In genomic region chr4:106264331-106264728, GRCh38 we compare ENCODE assay signal across 1 cellular context.
TF ChIP-seq lines count a peak whose summit lies in the region.

No MANE protein-coding gene starts in this region.

TF ChIP-seq in HepG2, 621 proteins besides CTCF, POLR2A, EP300 and RAD21 (continues in another document):
- no peak for TF ChIP-seq E2F1 (CRISPR knock-in tag; IDR thresholded peaks at IDR 0.05)
- peak; percentile 72; the same call in 1 of the 2 replicates for TF ChIP-seq FOXP4 (CRISPR knock-in tag; IDR thresholded peaks at IDR 0.05)
- TF ChIP-seq, protein P1, sequence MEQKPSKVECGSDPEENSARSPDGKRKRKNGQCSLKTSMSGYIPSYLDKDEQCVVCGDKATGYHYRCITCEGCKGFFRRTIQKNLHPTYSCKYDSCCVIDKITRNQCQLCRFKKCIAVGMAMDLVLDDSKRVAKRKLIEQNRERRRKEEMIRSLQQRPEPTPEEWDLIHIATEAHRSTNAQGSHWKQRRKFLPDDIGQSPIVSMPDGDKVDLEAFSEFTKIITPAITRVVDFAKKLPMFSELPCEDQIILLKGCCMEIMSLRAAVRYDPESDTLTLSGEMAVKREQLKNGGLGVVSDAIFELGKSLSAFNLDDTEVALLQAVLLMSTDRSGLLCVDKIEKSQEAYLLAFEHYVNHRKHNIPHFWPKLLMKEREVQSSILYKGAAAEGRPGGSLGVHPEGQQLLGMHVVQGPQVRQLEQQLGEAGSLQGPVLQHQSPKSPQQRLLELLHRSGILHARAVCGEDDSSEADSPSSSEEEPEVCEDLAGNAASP (CRISPR knock-in tag; IDR thresholded peaks at IDR 0.05; ENCODE audit: borderline replicate concordance), result peak; percentile 12; the same call in 1 of the 2 replicates
- TF ChIP-seq RARA (CRISPR knock-in tag; IDR thresholded peaks at IDR 0.05), result 0 out of 2 replicates have a peak, but pooled peaks have one; percentile 12
- peak; percentile 57; the same call in 1 of the 2 replicates for TF ChIP-seq MBD4 (IDR thresholded peaks at IDR 0.05; ENCODE audit: borderline replicate concordance, low read length)
- TF ChIP-seq NR2F6 (IDR thresholded peaks at IDR 0.05), result no peak
- TF ChIP-seq NR2F6 (CRISPR knock-in tag; IDR thresholded peaks at IDR 0.05), result 0 out of 2 replicates have a peak, but pooled peaks have one; percentile 20
- peak; percentile 83 for TF ChIP-seq NCOA2 (CRISPR knock-in tag; IDR thresholded peaks at IDR 0.05)
- TF ChIP-seq DR1 (CRISPR knock-in tag; IDR thresholded peaks at IDR 0.05), result no peak
- peak; percentile 36; the same call in 1 of the 2 replicates for TF ChIP-seq SALL1 (CRISPR knock-in tag; IDR thresholded peaks at IDR 0.05)
- TF ChIP-seq, protein P2, sequence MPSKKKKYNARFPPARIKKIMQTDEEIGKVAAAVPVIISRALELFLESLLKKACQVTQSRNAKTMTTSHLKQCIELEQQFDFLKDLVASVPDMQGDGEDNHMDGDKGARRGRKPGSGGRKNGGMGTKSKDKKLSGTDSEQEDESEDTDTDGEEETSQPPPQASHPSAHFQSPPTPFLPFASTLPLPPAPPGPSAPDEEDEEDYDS (CRISPR knock-in tag; IDR thresholded peaks at IDR 0.05), result peak; percentile 65
- no peak for TF ChIP-seq SOX13 (IDR thresholded peaks at IDR 0.05)
- TF ChIP-seq SOX13 (CRISPR knock-in tag; conservative IDR thresholded peaks at IDR 0.05 in 1 of 2, IDR thresholded peaks at IDR 0.05 in 1 of 2), result peak in 1 of 2 experiments; percentile 64; a peak in 1 of 4 replicates
- no peak for TF ChIP-seq ZNF558 (CRISPR knock-in tag; IDR thresholded peaks at IDR 0.05; ENCODE audit: borderline replicate concordance)
- peak; percentile 95 for TF ChIP-seq ISL2 (CRISPR knock-in tag; IDR thresholded peaks at IDR 0.05)
- TF ChIP-seq FOXP1 (IDR thresholded peaks at IDR 0.05), result no peak
- peak; percentile 47; the same call in 1 of the 2 replicates for TF ChIP-seq FOXP1 (CRISPR knock-in tag; IDR thresholded peaks at IDR 0.05)
- TF ChIP-seq, protein P3, sequence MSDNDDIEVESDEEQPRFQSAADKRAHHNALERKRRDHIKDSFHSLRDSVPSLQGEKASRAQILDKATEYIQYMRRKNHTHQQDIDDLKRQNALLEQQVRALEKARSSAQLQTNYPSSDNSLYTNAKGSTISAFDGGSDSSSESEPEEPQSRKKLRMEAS (IDR thresholded peaks at IDR 0.05), result peak; percentile 51; the same call in 1 of the 2 replicates
- no peak for TF ChIP-seq CAMTA2 (CRISPR knock-in tag; IDR thresholded peaks at IDR 0.05; ENCODE audit: borderline replicate concordance)
- TF ChIP-seq MAFK (conservative IDR thresholded peaks at IDR 0.05 in 1 of 2, IDR thresholded peaks at IDR 0.05 in 1 of 2; ENCODE audit: low read length in 2 of 2), result peak; percentile 32 to 67; a peak in 2 of 4 replicates
- peak; percentile 70 for TF ChIP-seq POLR2AphosphoS5 (IDR thresholded peaks at IDR 0.05; ENCODE audit: low read depth, low read length)
- TF ChIP-seq ZNF530 (CRISPR knock-in tag; IDR thresholded peaks at IDR 0.05; ENCODE audit: low read depth), result no peak
- no peak for TF ChIP-seq CREB1 (IDR thresholded peaks at IDR 0.05)
- TF ChIP-seq CREB1 (CRISPR knock-in tag; IDR thresholded peaks at IDR 0.05), result peak; percentile 54; the same call in 1 of the 2 replicates
- TF ChIP-seq ZNF672 (CRISPR knock-in tag; IDR thresholded peaks at IDR 0.05), result no peak
- peak; percentile 75 for TF ChIP-seq CREM (IDR thresholded peaks at IDR 0.05)
- no peak for TF ChIP-seq CREM (CRISPR knock-in tag; IDR thresholded peaks at IDR 0.05)
- TF ChIP-seq ZNF563 (CRISPR knock-in tag; IDR thresholded peaks at IDR 0.05), result no peak
- peak; percentile 86 for TF ChIP-seq MED1 (CRISPR knock-in tag; IDR thresholded peaks at IDR 0.05)
- TF ChIP-seq, protein P4, sequence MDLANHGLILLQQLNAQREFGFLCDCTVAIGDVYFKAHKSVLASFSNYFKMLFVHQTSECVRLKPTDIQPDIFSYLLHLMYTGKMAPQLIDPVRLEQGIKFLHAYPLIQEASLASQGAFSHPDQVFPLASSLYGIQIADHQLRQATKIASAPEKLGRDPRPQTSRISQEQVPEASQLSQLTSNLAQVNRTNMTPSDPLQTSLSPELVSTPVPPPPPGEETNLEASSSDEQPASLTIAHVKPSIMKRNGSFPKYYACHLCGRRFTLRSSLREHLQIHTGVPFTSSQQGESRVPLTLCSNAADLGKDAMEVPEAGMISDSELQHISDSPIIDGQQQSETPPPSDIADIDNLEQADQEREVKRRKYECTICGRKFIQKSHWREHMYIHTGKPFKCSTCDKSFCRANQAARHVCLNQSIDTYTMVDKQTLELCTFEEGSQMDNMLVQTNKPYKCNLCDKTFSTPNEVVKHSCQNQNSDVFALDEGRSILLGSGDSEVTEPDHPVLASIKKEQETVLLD (CRISPR knock-in tag; IDR thresholded peaks at IDR 0.05; ENCODE audit: low read depth), result no peak
- 0 out of 2 replicates have a peak, but pooled peaks have one; percentile 18 for TF ChIP-seq MIXL1 (CRISPR knock-in tag; IDR thresholded peaks at IDR 0.05)
- TF ChIP-seq, protein P5, sequence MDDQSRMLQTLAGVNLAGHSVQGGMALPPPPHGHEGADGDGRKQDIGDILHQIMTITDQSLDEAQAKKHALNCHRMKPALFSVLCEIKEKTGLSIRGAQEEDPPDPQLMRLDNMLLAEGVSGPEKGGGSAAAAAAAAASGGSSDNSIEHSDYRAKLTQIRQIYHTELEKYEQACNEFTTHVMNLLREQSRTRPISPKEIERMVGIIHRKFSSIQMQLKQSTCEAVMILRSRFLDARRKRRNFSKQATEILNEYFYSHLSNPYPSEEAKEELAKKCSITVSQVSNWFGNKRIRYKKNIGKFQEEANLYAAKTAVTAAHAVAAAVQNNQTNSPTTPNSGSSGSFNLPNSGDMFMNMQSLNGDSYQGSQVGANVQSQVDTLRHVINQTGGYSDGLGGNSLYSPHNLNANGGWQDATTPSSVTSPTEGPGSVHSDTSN (CRISPR knock-in tag; IDR thresholded peaks at IDR 0.05; ENCODE audit: borderline replicate concordance), result no peak
- TF ChIP-seq, protein P6, sequence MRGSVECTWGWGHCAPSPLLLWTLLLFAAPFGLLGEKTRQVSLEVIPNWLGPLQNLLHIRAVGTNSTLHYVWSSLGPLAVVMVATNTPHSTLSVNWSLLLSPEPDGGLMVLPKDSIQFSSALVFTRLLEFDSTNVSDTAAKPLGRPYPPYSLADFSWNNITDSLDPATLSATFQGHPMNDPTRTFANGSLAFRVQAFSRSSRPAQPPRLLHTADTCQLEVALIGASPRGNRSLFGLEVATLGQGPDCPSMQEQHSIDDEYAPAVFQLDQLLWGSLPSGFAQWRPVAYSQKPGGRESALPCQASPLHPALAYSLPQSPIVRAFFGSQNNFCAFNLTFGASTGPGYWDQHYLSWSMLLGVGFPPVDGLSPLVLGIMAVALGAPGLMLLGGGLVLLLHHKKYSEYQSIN (CRISPR knock-in tag; IDR thresholded peaks at IDR 0.05; ENCODE audit: borderline replicate concordance), result no peak
- peak; percentile 50 for TF ChIP-seq BCL6 (CRISPR knock-in tag; IDR thresholded peaks at IDR 0.05)
- 0 out of 2 replicates have a peak, but pooled peaks have one; percentile 17 for TF ChIP-seq HDAC1 (CRISPR knock-in tag; IDR thresholded peaks at IDR 0.05)
- peak; percentile 55; the same call in 1 of the 2 replicates for TF ChIP-seq SOX5 (CRISPR knock-in tag; IDR thresholded peaks at IDR 0.05; ENCODE audit: borderline replicate concordance)
- TF ChIP-seq, protein P7, sequence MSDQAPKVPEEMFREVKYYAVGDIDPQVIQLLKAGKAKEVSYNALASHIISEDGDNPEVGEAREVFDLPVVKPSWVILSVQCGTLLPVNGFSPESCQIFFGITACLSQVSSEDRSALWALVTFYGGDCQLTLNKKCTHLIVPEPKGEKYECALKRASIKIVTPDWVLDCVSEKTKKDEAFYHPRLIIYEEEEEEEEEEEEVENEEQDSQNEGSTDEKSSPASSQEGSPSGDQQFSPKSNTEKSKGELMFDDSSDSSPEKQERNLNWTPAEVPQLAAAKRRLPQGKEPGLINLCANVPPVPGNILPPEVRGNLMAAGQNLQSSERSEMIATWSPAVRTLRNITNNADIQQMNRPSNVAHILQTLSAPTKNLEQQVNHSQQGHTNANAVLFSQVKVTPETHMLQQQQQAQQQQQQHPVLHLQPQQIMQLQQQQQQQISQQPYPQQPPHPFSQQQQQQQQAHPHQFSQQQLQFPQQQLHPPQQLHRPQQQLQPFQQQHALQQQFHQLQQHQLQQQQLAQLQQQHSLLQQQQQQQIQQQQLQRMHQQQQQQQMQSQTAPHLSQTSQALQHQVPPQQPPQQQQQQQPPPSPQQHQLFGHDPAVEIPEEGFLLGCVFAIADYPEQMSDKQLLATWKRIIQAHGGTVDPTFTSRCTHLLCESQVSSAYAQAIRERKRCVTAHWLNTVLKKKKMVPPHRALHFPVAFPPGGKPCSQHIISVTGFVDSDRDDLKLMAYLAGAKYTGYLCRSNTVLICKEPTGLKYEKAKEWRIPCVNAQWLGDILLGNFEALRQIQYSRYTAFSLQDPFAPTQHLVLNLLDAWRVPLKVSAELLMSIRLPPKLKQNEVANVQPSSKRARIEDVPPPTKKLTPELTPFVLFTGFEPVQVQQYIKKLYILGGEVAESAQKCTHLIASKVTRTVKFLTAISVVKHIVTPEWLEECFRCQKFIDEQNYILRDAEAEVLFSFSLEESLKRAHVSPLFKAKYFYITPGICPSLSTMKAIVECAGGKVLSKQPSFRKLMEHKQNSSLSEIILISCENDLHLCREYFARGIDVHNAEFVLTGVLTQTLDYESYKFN (CRISPR knock-in tag; conservative IDR thresholded peaks at IDR 0.05), result peak; percentile 81
- TF ChIP-seq SAP130 (CRISPR knock-in tag; IDR thresholded peaks at IDR 0.05; ENCODE audit: low read depth), result peak; percentile 56; the same call in 1 of the 2 replicates
- TF ChIP-seq TOE1 (CRISPR knock-in tag; IDR thresholded peaks at IDR 0.05), result peak; percentile 75; the same call in 1 of the 2 replicates
- TF ChIP-seq HNF4G (IDR thresholded peaks at IDR 0.05; ENCODE audit: borderline replicate concordance, low read depth, low read length), result peak; percentile 72
- TF ChIP-seq HNF4G (CRISPR knock-in tag; IDR thresholded peaks at IDR 0.05; ENCODE audit: borderline replicate concordance, low read depth), result no peak
- 0 out of 2 replicates have a peak, but pooled peaks have one; percentile 29 for TF ChIP-seq HNRNPUL1 (IDR thresholded peaks at IDR 0.05; ENCODE audit: low read depth, low read length)
- TF ChIP-seq FOXA3 (CRISPR knock-in tag; IDR thresholded peaks at IDR 0.05), result peak; percentile 60
- TF ChIP-seq ZMYM4 (CRISPR knock-in tag; IDR thresholded peaks at IDR 0.05), result peak; percentile 59; the same call in 1 of the 2 replicates
- 0 out of 2 replicates have a peak, but pooled peaks have one; percentile 27 for TF ChIP-seq ZSCAN5A (CRISPR knock-in tag; IDR thresholded peaks at IDR 0.05; ENCODE audit: borderline replicate concordance)
- TF ChIP-seq FOXJ3 (CRISPR knock-in tag; IDR thresholded peaks at IDR 0.05; ENCODE audit: borderline replicate concordance), result 0 out of 2 replicates have a peak, but pooled peaks have one; percentile 20
- peak; percentile 27; the same call in 1 of the 2 replicates for TF ChIP-seq THAP11 (CRISPR knock-in tag; IDR thresholded peaks at IDR 0.05)
- TF ChIP-seq, protein P8, sequence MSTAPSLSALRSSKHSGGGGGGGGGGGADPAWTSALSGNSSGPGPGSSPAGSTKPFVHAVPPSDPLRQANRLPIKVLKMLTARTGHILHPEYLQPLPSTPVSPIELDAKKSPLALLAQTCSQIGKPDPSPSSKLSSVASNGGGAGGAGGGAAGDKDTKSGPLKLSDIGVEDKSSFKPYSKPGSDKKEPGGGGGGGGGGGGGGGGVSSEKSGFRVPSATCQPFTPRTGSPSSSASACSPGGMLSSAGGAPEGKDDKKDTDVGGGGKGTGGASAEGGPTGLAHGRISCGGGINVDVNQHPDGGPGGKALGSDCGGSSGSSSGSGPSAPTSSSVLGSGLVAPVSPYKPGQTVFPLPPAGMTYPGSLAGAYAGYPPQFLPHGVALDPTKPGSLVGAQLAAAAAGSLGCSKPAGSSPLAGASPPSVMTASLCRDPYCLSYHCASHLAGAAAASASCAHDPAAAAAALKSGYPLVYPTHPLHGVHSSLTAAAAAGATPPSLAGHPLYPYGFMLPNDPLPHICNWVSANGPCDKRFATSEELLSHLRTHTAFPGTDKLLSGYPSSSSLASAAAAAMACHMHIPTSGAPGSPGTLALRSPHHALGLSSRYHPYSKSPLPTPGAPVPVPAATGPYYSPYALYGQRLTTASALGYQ (CRISPR knock-in tag; IDR thresholded peaks at IDR 0.05), result peak; percentile 38; the same call in 1 of the 2 replicates
- TF ChIP-seq RBFOX2 (IDR thresholded peaks at IDR 0.05; ENCODE audit: low read depth, low read length), result peak; percentile 24
- 0 out of 2 replicates have a peak, but pooled peaks have one; percentile 42 for TF ChIP-seq RCOR2 (CRISPR knock-in tag; IDR thresholded peaks at IDR 0.05)
- TF ChIP-seq HMG20A (CRISPR knock-in tag; IDR thresholded peaks at IDR 0.05; ENCODE audit: borderline replicate concordance), result peak; percentile 71; the same call in 1 of the 2 replicates
- TF ChIP-seq FOSL1 (CRISPR knock-in tag; IDR thresholded peaks at IDR 0.05; ENCODE audit: borderline replicate concordance), result peak; percentile 68; the same call in 1 of the 2 replicates
